In genomic region chr14:79809849-79810612, GRCh38 we compare ENCODE assay signal across 12 cellular contexts.
DNase-seq lines count a peak whose midpoint lies in the region; ATAC-seq, FAIRE-seq and TF ChIP-seq lines count a peak whose summit lies in the region.
"Had no signal": no experiment of that assay in that cellular context is flagged by ENCODE, and none has a peak within 500 bp of the region (broad histone marks: within the 10 kb centered on the region; RNA-seq: fewer than 3 reads in every experiment).

No MANE protein-coding gene starts in this region.

- no peak for TF ChIP-seq POLR2A in sigmoid colon (IDR thresholded peaks at IDR 0.05)

- no peaks in the 10 kb centered on the region for H3K27me3 ChIP-seq in GM23338 (ENCODE audit: insufficient read depth)
- no peaks in the 10 kb centered on the region for H3K27me3 ChIP-seq in sigmoid colon

- CTCF ChIA-PET in activated CD8-positive, alpha-beta T cell treated with anti-CD3 and anti-CD28 coated beads for 36 hours (lab: Charles Lee), result no interaction called here

- H3K27ac ChIP-seq in GM23338 (ENCODE audit: low read depth) (no peak overlapping the region), sigmoid colon (no peak overlapping the region)
- H3K27ac ChIP-seq: thoracic aorta had no signal

- no peak overlapping the region for H3K4me3 Mint-ChIP-seq in GM23338
- H3K4me3 Mint-ChIP-seq in activated CD8-positive, alpha-beta T cell treated with anti-CD3 and anti-CD28 coated beads for 36 hours, result no peak overlapping the region

- H4K20me1 ChIP-seq in GM23338 (replicated peaks; ENCODE audit: insufficient read depth), result no peaks in the 10 kb centered on the region

- no peak overlapping the region for H2AFZ ChIP-seq in GM23338

- H3K9me3 Mint-ChIP-seq in GM23338, result no peaks in the 10 kb centered on the region
- H3K9me3 Mint-ChIP-seq in activated CD8-positive, alpha-beta T cell treated with anti-CD3 and anti-CD28 coated beads for 36 hours, result no peaks in the 10 kb centered on the region

- no peak overlapping the region for H3K4me2 ChIP-seq in GM23338

- ATAC-seq in GM23338 (no peak), GM19463 (IDR thresholded peaks at IDR 0.05; ENCODE audit: unreplicated experiment) (no peak)
- no peak for ATAC-seq in activated CD8-positive, alpha-beta T cell treated with anti-CD3 and anti-CD28 coated beads for 36 hours

- H3K27me3 Mint-ChIP-seq in GM23338 (ENCODE audit: insufficient read depth, low read depth, poor library complexity), result no peaks in the 10 kb centered on the region
- H3K27me3 Mint-ChIP-seq in activated CD8-positive, alpha-beta T cell treated with anti-CD3 and anti-CD28 coated beads for 36 hours, result no peaks in the 10 kb centered on the region
- H3K27me3 Mint-ChIP-seq: progenitor cell of endocrine pancreas had no signal

- no peaks in the 10 kb centered on the region for H3F3A ChIP-seq in GM23338 (replicated peaks; ENCODE audit: low read depth)

- 62 to 74% methylated on average over 3 of the region's 3 CpGs for WGBS in sigmoid colon, 2 donors

- peak; percentile 46 to 50 for TF ChIP-seq CTCF in GM23338 (conservative IDR thresholded peaks at IDR 0.05; ENCODE audit: low read depth in 2 of 2)
- no peak for TF ChIP-seq CTCF in activated CD8-positive, alpha-beta T cell treated with anti-CD3 and anti-CD28 coated beads for 36 hours (IDR thresholded peaks at IDR 0.05)
- no peak for TF ChIP-seq CTCF in sigmoid colon (IDR thresholded peaks at IDR 0.05)

- no peaks in the 10 kb centered on the region for H3K36me3 Mint-ChIP-seq in GM23338 (ENCODE audit: low read depth)
- no peaks in the 10 kb centered on the region for H3K36me3 Mint-ChIP-seq in activated CD8-positive, alpha-beta T cell treated with anti-CD3 and anti-CD28 coated beads for 36 hours (ENCODE audit: low read depth)

- no peak for TF ChIP-seq EP300 in sigmoid colon (IDR thresholded peaks at IDR 0.05)

- no peaks in the 10 kb centered on the region for H3K9me3 ChIP-seq in sigmoid colon
- H3K9me3 ChIP-seq: thoracic aorta had no signal

- no peaks in the 10 kb centered on the region for H3K36me3 ChIP-seq in GM23338 (ENCODE audit: insufficient read depth)
- H3K36me3 ChIP-seq in sigmoid colon, result no peaks in the 10 kb centered on the region
- H3K36me3 ChIP-seq: thoracic aorta had no signal

- no peaks in the 10 kb centered on the region for H3K9me2 ChIP-seq in GM23338 (ENCODE audit: insufficient read depth)

- H3K4me1 ChIP-seq in GM23338 (ENCODE audit: insufficient read depth) (no peaks in the 10 kb centered on the region), sigmoid colon (no peaks in the 10 kb centered on the region)

- peak; percentile 13 for FAIRE-seq in frontal cortex (lab: Jason Lieb, UNC)
- FAIRE-seq: endometrium had no signal

- H3K27ac Mint-ChIP-seq in GM23338, result no peak overlapping the region
- H3K27ac Mint-ChIP-seq in activated CD8-positive, alpha-beta T cell treated with anti-CD3 and anti-CD28 coated beads for 36 hours, result no peak overlapping the region
- H3K27ac Mint-ChIP-seq: progenitor cell of endocrine pancreas had no signal

- no peak overlapping the region for H3K4me3 ChIP-seq in GM23338
- no peak overlapping the region for H3K4me3 ChIP-seq in sigmoid colon
- H3K4me3 ChIP-seq: thoracic aorta had no signal

- peak; percentile 5 for DNase-seq in A172 (ENCODE audit: low spot score)
- DNase-seq in GM23338 (ENCODE audit: low spot score), result peak; percentile 27
- DNase-seq in NCI-H748 (lab: John Stamatoyannopoulos, UW; ENCODE audit: unreplicated experiment), result peak; percentile 58
- DNase-seq in frontal cortex (ENCODE audit: low spot score in 2 of 2), result no peak
- DNase-seq in activated CD8-positive, alpha-beta T cell treated with anti-CD3 and anti-CD28 coated beads for 36 hours, result no peak
- no peak for DNase-seq in dermis blood vessel endothelial cell
- DNase-seq in sigmoid colon, result no peak
- DNase-seq: NCI-H2029 treated with DMSO at 0.1 percent for 48 hours had no signal

- H3K4me1 Mint-ChIP-seq in GM23338, result no peaks in the 10 kb centered on the region
- H3K4me1 Mint-ChIP-seq in activated CD8-positive, alpha-beta T cell treated with anti-CD3 and anti-CD28 coated beads for 36 hours (ENCODE audit: low read depth), result no peaks in the 10 kb centered on the region

- POLR2A ChIA-PET in activated CD8-positive, alpha-beta T cell treated with anti-CD3 and anti-CD28 coated beads for 36 hours (lab: Charles Lee), result no interaction called here

- no peaks in the 10 kb centered on the region for H3K79me2 ChIP-seq in GM23338 (replicated peaks; ENCODE audit: insufficient read depth)

- intact Hi-C loops in activated CD8-positive, alpha-beta T cell treated with anti-CD3 and anti-CD28 coated beads for 36 hours (cut with micrococcal nuclease), result no loop called here
- intact Hi-C loops in sigmoid colon (cut with DNase I), result no loop called here

TF ChIP-seq in GM23338, 12 proteins besides CTCF, POLR2A, EP300 and RAD21:
- TF ChIP-seq ZNF331 (CRISPR knock-in tag; IDR thresholded peaks at IDR 0.05; ENCODE audit: low read depth) (no peak), EZH2phosphoT487 (IDR thresholded peaks at IDR 0.05; ENCODE audit: unreplicated experiment) (no peak)

Comparison
In these comparisons a context has a peak if more than half of its experiments do, and no peak if none do; other contexts are left out.
1. DNase-seq: peak in A172 (single experiment), GM23338 (single experiment) and NCI-H748 (single experiment); none in frontal cortex (0 of 2), activated CD8-positive, alpha-beta T cell treated with anti-CD3 and anti-CD28 coated beads for 36 hours (single experiment), dermis blood vessel endothelial cell (single experiment) and sigmoid colon (single experiment).
2. CTCF ChIP-seq: peak in GM23338 (2 of 2); none in activated CD8-positive, alpha-beta T cell treated with anti-CD3 and anti-CD28 coated beads for 36 hours (single experiment) and sigmoid colon (0 of 4).